Comparison of ENCODE assay signal across 25 cellular contexts in genomic region chr15:55630921-55631320, GRCh38. TPM values are rescaled to one million over a fixed set of nuclear protein-coding genes. Genes with fewer than 3 reads are reported as not detected.
DNase-seq lines count a peak whose midpoint lies in the region; ATAC-seq and TF ChIP-seq lines count a peak whose summit lies in the region.
"Had no signal": no experiment of that assay in that cellular context is flagged by ENCODE, and none has a peak within 500 bp of the region (broad histone marks: within the 10 kb centered on the region; RNA-seq: fewer than 3 reads in every experiment).

No MANE protein-coding gene starts in this region.

- H3K4me1 Mint-ChIP-seq in brain: peaks cover 16% of the 10 kb centered on the region
- H3K4me1 Mint-ChIP-seq in osteocyte (ENCODE audit: unreplicated experiment): peaks cover 5% of the 10 kb centered on the region
- H3K4me1 Mint-ChIP-seq: CD4-positive, CD25-positive, alpha-beta regulatory T cell; stimulated activated naive CD8-positive, alpha-beta T cell treated with anti-CD3 and anti-CD28 coated beads, Interleukin-15, amount 100 ng/mL, for 72 hours had no signal

- DNase-seq in iris pigment epithelial cell (ENCODE audit: low read depth): peak; percentile 53
- DNase-seq in retinal pigment epithelial cell (ENCODE audit: low read depth): peak; percentile 60
- no peak for DNase-seq in osteocyte (ENCODE audit: extremely low spot score, unreplicated experiment)
- DNase-seq: activated CD4-positive, alpha-beta T cell treated with anti-CD3 and anti-CD28 coated beads for 1 hour; activated CD8-positive, alpha-beta T cell treated with anti-CD3 and anti-CD28 coated beads, Interleukin-2, amount 10 ng/mL, durations not matched to agents 7 days and 5 days; activated T-cell treated with anti-CD3 and anti-CD28 coated beads, Interleukin-2, amount 50 U/mL, for 1 hour; brain microvascular endothelial cell; CD4-positive, CD25-positive, alpha-beta regulatory T cell; GM23248; KG1; left cardiac atrium; mammary epithelial cell; NCI-H1417 treated with DMSO at 0.1 percent for 48 hours; NCI-H2081 treated with DMSO at 0.1 percent for 48 hours; NCI-H510A treated with DMSO at 0.1 percent for 48 hours; right cardiac atrium; SJCRH30; stimulated activated naive CD8-positive, alpha-beta T cell treated with anti-CD3 and anti-CD28 coated beads, Interleukin-15, amount 100 ng/mL, for 72 hours; T-helper 1 cell had no signal

- no peak overlapping the region for H3K4me3 ChIP-seq in HEK293 (ENCODE audit: low read depth, low read length)
- H3K4me3 ChIP-seq in retinal pigment epithelial cell (ENCODE audit: low read length): no peak overlapping the region
- H3K4me3 ChIP-seq: GM23248, SJCRH30, tibial nerve had no signal

- no peaks in the 10 kb centered on the region; the same call in 1 of the 2 replicates for H3K4me1 ChIP-seq in HEK293 (ENCODE audit: control insufficient read depth, insufficient read depth, low read length)
- H3K4me1 ChIP-seq: tibial nerve had no signal

- H3K36me3 Mint-ChIP-seq in brain (peaks cover 8% of the 10 kb centered on the region), osteocyte (ENCODE audit: unreplicated experiment) (no peaks in the 10 kb centered on the region)
- H3K36me3 Mint-ChIP-seq: CD4-positive, CD25-positive, alpha-beta regulatory T cell had no signal

- H3K9me3 ChIP-seq in HEK293 (ENCODE audit: control insufficient read depth, insufficient read depth, low read depth, low read length): no peaks in the 10 kb centered on the region
- H3K9me3 ChIP-seq: SJCRH30, tibial nerve had no signal

- H3K27ac Mint-ChIP-seq in brain (peak overlapping the region in 3 of 5 experiments; percentile 7 to 77 (median 43)), osteocyte (ENCODE audit: unreplicated experiment) (no peak overlapping the region)
- H3K27ac Mint-ChIP-seq: activated CD8-positive, alpha-beta T cell treated with anti-CD3 and anti-CD28 coated beads, Interleukin-2, amount 10 ng/mL, durations not matched to agents 7 days and 5 days; stimulated activated naive CD8-positive, alpha-beta T cell treated with anti-CD3 and anti-CD28 coated beads, Interleukin-15, amount 100 ng/mL, for 72 hours had no signal

- ATAC-seq in GM21423 (IDR thresholded peaks at IDR 0.05; ENCODE audit: unreplicated experiment) (no peak), GM19023 (IDR thresholded peaks at IDR 0.05; ENCODE audit: unreplicated experiment) (no peak), HG02678 (IDR thresholded peaks at IDR 0.05; ENCODE audit: unreplicated experiment) (no peak)
- ATAC-seq: activated CD8-positive, alpha-beta T cell treated with anti-CD3 and anti-CD28 coated beads, Interleukin-2, amount 10 ng/mL, durations not matched to agents 7 days and 5 days; left cardiac atrium; right cardiac atrium; stimulated activated naive CD8-positive, alpha-beta T cell treated with anti-CD3 and anti-CD28 coated beads, Interleukin-15, amount 100 ng/mL, for 72 hours had no signal

- peaks cover 0 to 5% of the 10 kb centered on the region in 2 experiments; a peak in 1 of 3 replicates for H3K36me3 ChIP-seq in HEK293 (ENCODE audit: control insufficient read depth in 2 of 2, insufficient read depth in 1 of 2, low read length in 2 of 2)
- H3K36me3 ChIP-seq: brain microvascular endothelial cell had no signal

- no peaks in the 10 kb centered on the region for H3K27me3 Mint-ChIP-seq in brain
- no peaks in the 10 kb centered on the region for H3K27me3 Mint-ChIP-seq in osteocyte (ENCODE audit: unreplicated experiment)
- H3K27me3 Mint-ChIP-seq: stimulated activated naive CD8-positive, alpha-beta T cell treated with anti-CD3 and anti-CD28 coated beads, Interleukin-15, amount 100 ng/mL, for 72 hours had no signal

- H3K27ac ChIP-seq in HEK293 (ENCODE audit: extremely low read depth, low read depth, low read length): no peak overlapping the region
- H3K27ac ChIP-seq: brain microvascular endothelial cell, GM23248, SJCRH30, tibial nerve had no signal

- H3K4me3 Mint-ChIP-seq in brain (no peak overlapping the region), osteocyte (ENCODE audit: unreplicated experiment) (no peak overlapping the region)
- H3K4me3 Mint-ChIP-seq: activated CD8-positive, alpha-beta T cell treated with anti-CD3 and anti-CD28 coated beads, Interleukin-2, amount 10 ng/mL, durations not matched to agents 7 days and 5 days; CD4-positive, CD25-positive, alpha-beta regulatory T cell; stimulated activated naive CD8-positive, alpha-beta T cell treated with anti-CD3 and anti-CD28 coated beads, Interleukin-15, amount 100 ng/mL, for 72 hours had no signal

- POLR2A ChIA-PET in HEK293 (lab: Yijun Ruan, JAX): no interaction called here

- TF ChIP-seq CTCF in HEK293 (tag by site-specific recombination; IDR thresholded peaks at IDR 0.05) (no peak), brain (conservative IDR thresholded peaks at IDR 0.05) (no peak), retinal pigment epithelial cell (conservative IDR thresholded peaks at IDR 0.05; ENCODE audit: low read depth, low read length) (no peak), osteocyte (IDR thresholded peaks at IDR 0.05) (no peak)

- no peaks in the 10 kb centered on the region for H3K9me3 Mint-ChIP-seq in brain
- H3K9me3 Mint-ChIP-seq in osteocyte (ENCODE audit: unreplicated experiment): no peaks in the 10 kb centered on the region
- H3K9me3 Mint-ChIP-seq: stimulated activated naive CD8-positive, alpha-beta T cell treated with anti-CD3 and anti-CD28 coated beads, Interleukin-15, amount 100 ng/mL, for 72 hours had no signal

- CTCF ChIA-PET in HEK293 (lab: Yijun Ruan, JAX): interaction anchor here (0.6 to 1.3 kb wide), 3 partner anchors 11 to 534 kb away, joined by 3 read pairs; no protein-coding TSS in a partner anchor

TF ChIP-seq in HEK293, 187 proteins besides CTCF, POLR2A, EP300 and RAD21:
- TF ChIP-seq ZNF623 (tag by site-specific recombination; IDR thresholded peaks at IDR 0.05) (no peak), GLIS1 (tag by site-specific recombination; IDR thresholded peaks at IDR 0.05) (peak; percentile 21; the same call in 1 of the 2 replicates), IKZF3 (tag by site-specific recombination; IDR thresholded peaks at IDR 0.05) (no peak), PRDM6 (tag by site-specific recombination; IDR thresholded peaks at IDR 0.05) (no peak), ZSCAN30 (tag by site-specific recombination; IDR thresholded peaks at IDR 0.05) (no peak)

RNA-seq across cellular contexts. Expression of gene PYGO1, which starts 42.8 kb away (rescaled TPM):
- 0.95 TPM for polyA plus RNA-seq in brain (ENCODE audit: insufficient read depth, low read depth, low replicate concordance)
- 16.1 and 18.5 TPM in 2 replicates for total RNA-seq in osteocyte
- total RNA-seq: activated CD8-positive, alpha-beta T cell treated with anti-CD3 and anti-CD28 coated beads, Interleukin-2, amount 10 ng/mL, durations not matched to agents 7 days and 5 days; CD4-positive, CD25-positive, alpha-beta regulatory T cell had no signal
- polyA plus RNA-seq: CD4-positive, CD25-positive, alpha-beta regulatory T cell had no signal
